ENCODE assay signal across 8 cellular contexts in the genomic region with DNA sequence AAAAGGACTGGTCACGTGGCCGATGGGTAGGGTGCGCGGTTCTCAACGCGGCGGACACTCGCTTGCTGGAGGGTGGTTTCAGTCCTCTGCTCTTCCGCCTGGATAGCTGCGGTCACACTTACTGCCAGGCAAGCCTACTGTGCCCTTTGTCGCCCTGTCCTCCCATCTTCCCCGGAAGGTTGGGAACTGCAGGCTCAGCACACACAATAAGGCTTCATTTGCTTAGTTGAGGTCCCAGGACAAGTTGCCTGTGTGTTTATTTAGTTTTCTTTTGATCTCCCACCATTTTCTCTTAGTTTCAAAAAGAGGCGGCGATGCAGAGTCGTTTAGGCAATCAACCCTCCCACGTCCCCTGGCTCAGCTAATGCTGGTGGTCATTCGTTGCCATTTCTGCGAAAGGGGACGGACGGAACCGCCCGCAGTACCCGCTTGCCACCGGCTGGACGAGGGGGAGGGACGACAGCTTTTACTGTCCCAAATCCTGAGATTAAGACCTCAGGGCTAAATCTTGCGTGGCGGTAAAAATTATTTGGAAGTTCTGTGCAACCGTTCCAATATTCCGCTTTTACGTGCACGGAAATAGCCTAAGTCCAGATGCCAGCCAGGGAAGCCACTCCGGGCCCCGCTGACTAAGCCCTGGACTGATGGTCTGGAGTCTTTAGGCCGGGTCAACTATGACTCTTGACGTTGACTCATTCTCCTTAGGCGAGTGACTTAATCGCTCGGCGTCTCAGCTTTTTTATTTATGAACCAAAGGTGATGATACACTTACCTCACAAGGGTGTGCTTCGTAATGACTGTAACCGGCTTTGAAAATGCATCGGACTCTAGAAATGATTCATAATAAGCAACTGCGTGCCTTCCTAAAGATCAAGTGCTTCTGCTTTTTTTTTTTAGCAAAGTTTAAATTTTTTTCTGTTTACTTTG. TPM values are rescaled to one million over a fixed set of nuclear protein-coding genes. Genes with fewer than 3 reads are reported as not detected.
DNase-seq lines count a peak whose midpoint lies in the region; ATAC-seq, FAIRE-seq and TF ChIP-seq lines count a peak whose summit lies in the region.

No MANE protein-coding gene starts in this region.

- FAIRE-seq in bronchial epithelial cell (lab: Jason Lieb, UNC): no peak

- H3K27ac Mint-ChIP-seq in WTC11: peak overlapping the region; percentile 97

- peaks cover 7% of the 10 kb centered on the region; the same call in 1 of the 2 replicates for H3K27me3 Mint-ChIP-seq in WTC11 (ENCODE audit: low read depth)

- H3K27me3 ChIP-seq in bronchial epithelial cell (ENCODE audit: control insufficient read depth, insufficient read depth, low read length) (no peaks in the 10 kb centered on the region), kidney epithelial cell (ENCODE audit: control insufficient read depth, insufficient read depth, low read length) (no peaks in the 10 kb centered on the region)

- H3K4me1 Mint-ChIP-seq in WTC11: peaks cover 21% of the 10 kb centered on the region

- CTCF ChIA-PET in WTC11 (lab: Charles Lee): interaction anchor here (0.7 to 2.7 kb wide), 3 partner anchors 55 to 542 kb away, joined by 3 to 14 read pairs (median 3); partner anchors contain the start of gene METAP1

- peaks cover 6% of the 10 kb centered on the region for H3K9me3 ChIP-seq in KOPT-K1 (ENCODE audit: insufficient read depth, low read length, poor library complexity, severe bottlenecking)

- peaks cover 23% of the 10 kb centered on the region for H3K36me3 ChIP-seq in KOPT-K1 (ENCODE audit: insufficient read depth, low read length)
- H3K36me3 ChIP-seq in bronchial epithelial cell (ENCODE audit: control insufficient read depth, insufficient read depth, low read length): peaks cover 3% of the 10 kb centered on the region
- H3K36me3 ChIP-seq in kidney epithelial cell (ENCODE audit: control insufficient read depth, insufficient read depth, low read length): no peaks in the 10 kb centered on the region

- POLR2A ChIA-PET in WTC11 (lab: Charles Lee): interaction anchor here (0.7 to 2.6 kb wide), 9 partner anchors 17 to 667 kb away, joined by 3 to 42 read pairs (median 6); partner anchors contain the start of genes ADH5, METAP1 and TSPAN5

- ATAC-seq in GM21825 (IDR thresholded peaks at IDR 0.05; ENCODE audit: unreplicated experiment) (peak; percentile 49), WTC11 (peak; percentile 4)

- TF ChIP-seq CTCF in WTC11 (IDR thresholded peaks at IDR 0.05) (no peak), bronchial epithelial cell (IDR thresholded peaks at IDR 0.05; ENCODE audit: insufficient read depth, low read length, severe bottlenecking) (no peak), kidney epithelial cell (IDR thresholded peaks at IDR 0.05; ENCODE audit: insufficient read depth, low read length, poor library complexity, severe bottlenecking) (no peak)

- H3K4me3 Mint-ChIP-seq in WTC11: peak overlapping the region; percentile 95

- peak overlapping the region; percentile 97 for H3K27ac ChIP-seq in KOPT-K1 (ENCODE audit: low read depth, low read length, poor library complexity, severe bottlenecking)

- DNase-seq in GF-D8 (lab: John Stamatoyannopoulos, UW) (peak; percentile 46), WTC11 (ENCODE audit: low spot score) (peak; percentile 25), bronchial epithelial cell (ENCODE audit: low read depth) (peak; percentile 99), kidney epithelial cell (ENCODE audit: low read depth) (peak; percentile 94), NCI-H187 treated with DMSO at 0.1 percent for 48 hours (lab: John Stamatoyannopoulos, UW) (no peak)
- DNase-seq in stimulated activated CD4-positive, alpha-beta T cell treated with anti-CD3 and anti-CD28 coated beads, Interleukin-1b, Interleukin-23, amount 100 ng/mL, for 24 hours (ENCODE audit: low read depth in 4 of 4, low spot score in 1 of 4): peak; percentile 16 to 30 (median 23)

- H3K9me3 Mint-ChIP-seq in WTC11: peaks cover 34% of the 10 kb centered on the region

- peaks cover 48% of the 10 kb centered on the region for H3K36me3 Mint-ChIP-seq in WTC11

- H3K4me3 ChIP-seq in bronchial epithelial cell (ENCODE audit: low read depth, low read length) (peak overlapping the region; percentile 97), kidney epithelial cell (ENCODE audit: low read depth, low read length) (peak overlapping the region; percentile 55)

TF ChIP-seq in WTC11, 78 proteins besides CTCF, POLR2A, EP300 and RAD21 (continues in another document):
- TF ChIP-seq ATF2 (CRISPR knock-in tag; IDR thresholded peaks at IDR 0.05; ENCODE audit: borderline replicate concordance, low read depth) (no peak), ETV6 (CRISPR knock-in tag; IDR thresholded peaks at IDR 0.05) (0 out of 2 replicates have a peak, but pooled peaks have one; percentile 2), USF2 (CRISPR knock-in tag; IDR thresholded peaks at IDR 0.05) (peak; percentile 87)
- TF ChIP-seq, protein P1, sequence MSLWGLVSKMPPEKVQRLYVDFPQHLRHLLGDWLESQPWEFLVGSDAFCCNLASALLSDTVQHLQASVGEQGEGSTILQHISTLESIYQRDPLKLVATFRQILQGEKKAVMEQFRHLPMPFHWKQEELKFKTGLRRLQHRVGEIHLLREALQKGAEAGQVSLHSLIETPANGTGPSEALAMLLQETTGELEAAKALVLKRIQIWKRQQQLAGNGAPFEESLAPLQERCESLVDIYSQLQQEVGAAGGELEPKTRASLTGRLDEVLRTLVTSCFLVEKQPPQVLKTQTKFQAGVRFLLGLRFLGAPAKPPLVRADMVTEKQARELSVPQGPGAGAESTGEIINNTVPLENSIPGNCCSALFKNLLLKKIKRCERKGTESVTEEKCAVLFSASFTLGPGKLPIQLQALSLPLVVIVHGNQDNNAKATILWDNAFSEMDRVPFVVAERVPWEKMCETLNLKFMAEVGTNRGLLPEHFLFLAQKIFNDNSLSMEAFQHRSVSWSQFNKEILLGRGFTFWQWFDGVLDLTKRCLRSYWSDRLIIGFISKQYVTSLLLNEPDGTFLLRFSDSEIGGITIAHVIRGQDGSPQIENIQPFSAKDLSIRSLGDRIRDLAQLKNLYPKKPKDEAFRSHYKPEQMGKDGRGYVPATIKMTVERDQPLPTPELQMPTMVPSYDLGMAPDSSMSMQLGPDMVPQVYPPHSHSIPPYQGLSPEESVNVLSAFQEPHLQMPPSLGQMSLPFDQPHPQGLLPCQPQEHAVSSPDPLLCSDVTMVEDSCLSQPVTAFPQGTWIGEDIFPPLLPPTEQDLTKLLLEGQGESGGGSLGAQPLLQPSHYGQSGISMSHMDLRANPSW (CRISPR knock-in tag; conservative IDR thresholded peaks at IDR 0.05; ENCODE audit: low read depth): no peak
- TF ChIP-seq, protein P2, sequence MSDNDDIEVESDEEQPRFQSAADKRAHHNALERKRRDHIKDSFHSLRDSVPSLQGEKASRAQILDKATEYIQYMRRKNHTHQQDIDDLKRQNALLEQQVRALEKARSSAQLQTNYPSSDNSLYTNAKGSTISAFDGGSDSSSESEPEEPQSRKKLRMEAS (CRISPR knock-in tag; IDR thresholded peaks at IDR 0.05): 0 out of 2 replicates have a peak, but pooled peaks have one; percentile 12
- TF ChIP-seq, protein P3, sequence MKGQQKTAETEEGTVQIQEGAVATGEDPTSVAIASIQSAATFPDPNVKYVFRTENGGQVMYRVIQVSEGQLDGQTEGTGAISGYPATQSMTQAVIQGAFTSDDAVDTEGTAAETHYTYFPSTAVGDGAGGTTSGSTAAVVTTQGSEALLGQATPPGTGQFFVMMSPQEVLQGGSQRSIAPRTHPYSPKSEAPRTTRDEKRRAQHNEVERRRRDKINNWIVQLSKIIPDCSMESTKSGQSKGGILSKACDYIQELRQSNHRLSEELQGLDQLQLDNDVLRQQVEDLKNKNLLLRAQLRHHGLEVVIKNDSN (CRISPR knock-in tag; IDR thresholded peaks at IDR 0.05): peak; percentile 72
- TF ChIP-seq, protein P4, sequence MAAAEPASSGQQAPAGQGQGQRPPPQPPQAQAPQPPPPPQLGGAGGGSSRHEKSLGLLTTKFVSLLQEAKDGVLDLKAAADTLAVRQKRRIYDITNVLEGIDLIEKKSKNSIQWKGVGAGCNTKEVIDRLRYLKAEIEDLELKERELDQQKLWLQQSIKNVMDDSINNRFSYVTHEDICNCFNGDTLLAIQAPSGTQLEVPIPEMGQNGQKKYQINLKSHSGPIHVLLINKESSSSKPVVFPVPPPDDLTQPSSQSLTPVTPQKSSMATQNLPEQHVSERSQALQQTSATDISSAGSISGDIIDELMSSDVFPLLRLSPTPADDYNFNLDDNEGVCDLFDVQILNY (CRISPR knock-in tag; IDR thresholded peaks at IDR 0.05): no peak

RNA-seq across cellular contexts. Expression of gene EIF4E, which starts 0.7 kb away (rescaled TPM):
- total RNA-seq in WTC11 (2021) (146 to 174 TPM (median 155 TPM) in 3 replicates), bronchial epithelial cell (237 and 306 TPM in 2 replicates), kidney epithelial cell (78.6 and 87.0 TPM in 2 replicates)
